18 cellular contexts compared by ENCODE assay signal in the genomic region with DNA sequence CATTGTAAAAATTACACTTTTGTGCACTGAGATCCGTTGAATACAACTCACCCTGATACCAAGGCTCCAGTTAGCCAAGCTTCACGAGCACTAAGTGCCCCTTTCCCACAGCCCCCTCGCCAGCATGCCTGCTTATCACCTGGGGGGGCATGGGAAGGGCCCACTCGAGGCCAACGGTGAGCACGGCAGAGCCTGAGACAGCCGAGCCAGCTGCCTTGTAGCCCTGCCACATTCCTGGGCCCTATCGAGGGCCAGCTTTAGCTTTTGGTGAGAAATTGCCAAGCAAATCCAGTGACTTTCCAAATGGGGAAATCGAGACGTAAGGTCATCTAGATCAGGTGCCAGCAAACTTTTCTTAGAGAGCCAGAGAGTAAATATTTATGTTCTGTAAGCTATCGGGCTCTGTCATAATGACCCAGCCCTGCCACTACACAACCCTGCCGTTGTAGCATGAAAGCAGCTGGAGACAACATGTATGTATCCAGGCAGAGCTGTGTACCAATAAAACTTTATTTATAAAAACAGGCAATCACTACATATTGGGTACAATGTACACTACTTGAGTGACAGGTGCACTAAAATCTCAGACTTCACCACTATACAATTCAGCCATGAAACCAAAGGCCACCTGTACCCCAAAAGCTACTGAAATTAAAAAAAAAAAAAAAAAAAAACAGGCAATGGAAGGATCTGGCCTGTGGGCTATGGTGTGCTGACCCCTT.
A peak's percentile ranks its signal among the peaks of the same experiment; 100 is the strongest.
DNase-seq lines count a peak whose midpoint lies in the region; ATAC-seq, FAIRE-seq and TF ChIP-seq lines count a peak whose summit lies in the region.
"Had no signal": no experiment of that assay in that cellular context is flagged by ENCODE, and none has a peak within 500 bp of the region (broad histone marks: within the 10 kb centered on the region; RNA-seq: fewer than 3 reads in every experiment).

No MANE protein-coding gene starts in this region.

- no peaks in the 10 kb centered on the region for H3K9me3 Mint-ChIP-seq in effector memory CD8-positive, alpha-beta T cell
- H3K9me3 Mint-ChIP-seq in H9, result no peaks in the 10 kb centered on the region
- H3K9me3 Mint-ChIP-seq: activated T-helper 1 cell treated with anti-CD3 and anti-CD28 coated beads, Interleukin-12 subunit alpha, Interleukin-12 subunit beta, Interleukin-2, Interleukin-4 antibody, amounts not matched to agents 30 ng/mL and 10 ng/mL and 1 ng/mL, durations not matched to agents 14 hours and 24 hours and 36 hours; endodermal cell had no signal

- H2BK12ac ChIP-seq in H9 (ENCODE audit: insufficient read length, low read depth, low read length), result no peak overlapping the region

- H3K14ac ChIP-seq in H9 (ENCODE audit: insufficient read depth, low read length), result no peak overlapping the region

- H2BK20ac ChIP-seq in H9 (ENCODE audit: low read depth, low read length, poor library complexity, severe bottlenecking), result no peak overlapping the region

- no peak overlapping the region for H3K4ac ChIP-seq in H9 (ENCODE audit: low read depth, low read length)

- peaks cover 52% of the 10 kb centered on the region for H3K36me3 Mint-ChIP-seq in effector memory CD8-positive, alpha-beta T cell (ENCODE audit: insufficient read depth)
- H3K36me3 Mint-ChIP-seq in H9 (ENCODE audit: insufficient read depth in 1 of 3, low read depth in 3 of 3), result peaks cover 0 to 4% (median 0%) of the 10 kb centered on the region in 3 experiments; a peak in 3 of 7 replicates

- H2AFZ ChIP-seq in H9 (ENCODE audit: low read length), result no peak overlapping the region

- peaks cover 68% of the 10 kb centered on the region for H3K4me1 ChIP-seq in BLaER1
- no peaks in the 10 kb centered on the region for H3K4me1 ChIP-seq in pancreas
- no peaks in the 10 kb centered on the region for H3K4me1 ChIP-seq in H9 (ENCODE audit: insufficient read depth, low read length)

- H4K20me1 ChIP-seq in BLaER1 (peaks cover 94% of the 10 kb centered on the region), H9 (ENCODE audit: control insufficient read depth, insufficient read depth, insufficient read length) (no peaks in the 10 kb centered on the region)

- WGBS in pancreas, 2 donors, result 52 to 54% methylated on average over 12 of the region's 12 CpGs
- WGBS in H9 (ENCODE audit: extremely low coverage, insufficient read length, low lambda C conversion rate), result no CpG with 5 or more reads among the region's 12 CpGs

- H3K27ac ChIP-seq in BLaER1, result no peak overlapping the region
- H3K27ac ChIP-seq in pancreas, result no peak overlapping the region
- no peak overlapping the region for H3K27ac ChIP-seq in H9 (ENCODE audit: insufficient read length, low read depth, low read length)
- H3K27ac ChIP-seq: testis had no signal

- no peak for ATAC-seq in effector memory CD8-positive, alpha-beta T cell (replicated peaks)
- ATAC-seq in pancreas, result peak; percentile 22 to 78 (median 68)

- H3K4me3 Mint-ChIP-seq in effector memory CD8-positive, alpha-beta T cell, result peak overlapping the region; percentile 27 to 89
- H3K4me3 Mint-ChIP-seq in H9, result no peak overlapping the region
- H3K4me3 Mint-ChIP-seq: activated T-helper 1 cell treated with anti-CD3 and anti-CD28 coated beads, Interleukin-12 subunit alpha, Interleukin-12 subunit beta, Interleukin-2, Interleukin-4 antibody, amounts not matched to agents 30 ng/mL and 10 ng/mL and 1 ng/mL, durations not matched to agents 14 hours and 24 hours and 36 hours; endodermal cell had no signal

- no peak overlapping the region for H4K91ac ChIP-seq in H9 (ENCODE audit: insufficient read length, low read depth, low read length)

- H4K8ac ChIP-seq in H9 (replicated peaks; ENCODE audit: insufficient read length, low read depth, low read length), result no peak overlapping the region

- no peak overlapping the region for H3T11ph ChIP-seq in H9 (ENCODE audit: low read length)

- H2AK5ac ChIP-seq in H9 (ENCODE audit: insufficient read length, low read length), result no peak overlapping the region

- peak overlapping the region; percentile 85 for H3K4me2 ChIP-seq in BLaER1
- no peak overlapping the region for H3K4me2 ChIP-seq in H9 (ENCODE audit: insufficient read depth, insufficient read length, low read length)

- FAIRE-seq in pancreas (lab: Jason Lieb, UNC), result no peak
- FAIRE-seq: colon had no signal

- H2BK15ac ChIP-seq in H9 (ENCODE audit: low read depth, low read length), result no peak overlapping the region

- TF ChIP-seq CTCF in pancreas (IDR thresholded peaks at IDR 0.05) (no peak), foreskin fibroblast (IDR thresholded peaks at IDR 0.05; ENCODE audit: low read depth, low read length) (no peak), H9 (conservative IDR thresholded peaks at IDR 0.05) (no peak)

- no peaks in the 10 kb centered on the region for H3K79me2 ChIP-seq in H9 (ENCODE audit: insufficient read depth, low read length)

- H3K79me1 ChIP-seq in H9 (ENCODE audit: insufficient read depth, low read depth, low read length, poor library complexity, severe bottlenecking), result no peaks in the 10 kb centered on the region

- H3K9ac ChIP-seq in BLaER1, result no peak overlapping the region
- no peak overlapping the region for H3K9ac ChIP-seq in H9 (ENCODE audit: extremely low read depth, insufficient read length, low read length)

- no peaks in the 10 kb centered on the region for H3K23me2 ChIP-seq in H9 (ENCODE audit: insufficient read length, low read depth, low read length, poor library complexity, severe bottlenecking)

- H3K23ac ChIP-seq in H9 (ENCODE audit: insufficient read length, low read depth, low read length), result no peak overlapping the region

- peaks cover 63% of the 10 kb centered on the region for H3K36me3 ChIP-seq in BLaER1
- H3K36me3 ChIP-seq in pancreas, result no peaks in the 10 kb centered on the region

- H3K27me3 Mint-ChIP-seq in effector memory CD8-positive, alpha-beta T cell, result no peaks in the 10 kb centered on the region
- H3K27me3 Mint-ChIP-seq in H9 (ENCODE audit: low read depth), result no peaks in the 10 kb centered on the region; the same call in 1 of the 2 replicates

- H4K5ac ChIP-seq in H9 (ENCODE audit: insufficient read length, low read depth, low read length), result no peak overlapping the region

- POLR2A ChIA-PET in HEK293T (lab: Yijun Ruan, JAX), result no interaction called here

- H3K9me3 ChIP-seq in BLaER1 (no peaks in the 10 kb centered on the region), pancreas (no peaks in the 10 kb centered on the region), H9 (ENCODE audit: control insufficient read depth, low read depth, low read length) (no peaks in the 10 kb centered on the region)
- H3K9me3 ChIP-seq: testis had no signal

- H3K4me3 ChIP-seq in BLaER1 (no peak overlapping the region), pancreas (no peak overlapping the region), foreskin fibroblast (ENCODE audit: low read depth in 1 of 2, low read length in 2 of 2) (no peak overlapping the region)
- H3K4me3 ChIP-seq: testis had no signal

- intact Hi-C loops in pancreas (cut with DNase I), result no loop called here

- DNase-seq in HEK293T (ENCODE audit: extremely low spot score) (no peak), pancreas (peak in 1 of 6 donors; percentile 34), NOMO-1 (lab: John Stamatoyannopoulos, UW; ENCODE audit: unreplicated experiment in 2 of 2) (no peak), foreskin fibroblast (no peak), H9 (no peak), NCI-H2171 treated with DMSO at 0.1 percent for 48 hours (lab: John Stamatoyannopoulos, UW) (no peak)
- no peak for DNase-seq in effector memory CD8-positive, alpha-beta T cell
- DNase-seq: activated CD8-positive, alpha-beta memory T cell treated with anti-CD3 and anti-CD28 coated beads for 24 hours; DMS79; endodermal cell; NCI-H187; NCI-H226; nucleus accumbens; stimulated activated CD4-positive, alpha-beta T cell treated with anti-CD3 and anti-CD28 coated beads, Interleukin-15, amount 100 ng/mL, for 24 hours; testis had no signal

- peaks cover 68 to 69% of the 10 kb centered on the region in 2 donors for H3K4me1 Mint-ChIP-seq in effector memory CD8-positive, alpha-beta T cell (ENCODE audit: low read depth in 2 of 2)
- H3K4me1 Mint-ChIP-seq in H9, result peaks cover 3 to 4% of the 10 kb centered on the region in 2 experiments

- no peak overlapping the region for H3K18ac ChIP-seq in H9 (ENCODE audit: insufficient read length, low read depth, low read length)

- H3K27me3 ChIP-seq in BLaER1 (no peaks in the 10 kb centered on the region), pancreas (no peaks in the 10 kb centered on the region), H9 (ENCODE audit: insufficient read depth, low read length) (no peaks in the 10 kb centered on the region)
- H3K27me3 ChIP-seq: testis had no signal

- no peak overlapping the region for H2BK120ac ChIP-seq in H9 (ENCODE audit: low read depth, low read length, poor library complexity, severe bottlenecking)

- no peak overlapping the region for H2BK5ac ChIP-seq in H9 (ENCODE audit: insufficient read length, low read length)

- CTCF ChIA-PET in HEK293T (lab: Yijun Ruan, JAX), result no interaction called here

- no peak overlapping the region for H3K56ac ChIP-seq in H9 (ENCODE audit: insufficient read length, low read depth, low read length)

- peak overlapping the region; percentile 99 for H3K27ac Mint-ChIP-seq in effector memory CD8-positive, alpha-beta T cell
- peak overlapping the region in 1 of 3 experiments; percentile 79; a peak in 1 of 7 replicates for H3K27ac Mint-ChIP-seq in H9

TF ChIP-seq in HEK293T, 16 proteins besides CTCF, POLR2A, EP300 and RAD21:
- TF ChIP-seq FOXM1 (IDR thresholded peaks at IDR 0.05; ENCODE audit: borderline replicate concordance) (no peak), PKNOX1 (IDR thresholded peaks at IDR 0.05) (peak; percentile 9; the same call in 1 of the 2 replicates), CTBP1 (IDR thresholded peaks at IDR 0.05; ENCODE audit: borderline replicate concordance) (no peak), ZNF384 (IDR thresholded peaks at IDR 0.05) (peak; percentile 71), HDGF (IDR thresholded peaks at IDR 0.05; ENCODE audit: borderline replicate concordance) (no peak)

Comparison
In these comparisons a context has a peak if more than half of its experiments do, and no peak if none do; other contexts are left out.
1. H3K4me3 Mint-ChIP-seq: peak in effector memory CD8-positive, alpha-beta T cell (2 of 2); none in H9 (0 of 2).